Comparison of ENCODE assay signal across 8 cellular contexts in genomic region chr22:37242395-37242918, GRCh38.
DNase-seq lines count a peak whose midpoint lies in the region; ATAC-seq lines count a peak whose summit lies in the region.

No MANE protein-coding gene starts in this region.

- peak; percentile 59 for ATAC-seq in GM18907 (IDR thresholded peaks at IDR 0.05; ENCODE audit: unreplicated experiment)
- peak; percentile 56 for ATAC-seq in HG03108 (IDR thresholded peaks at IDR 0.05; ENCODE audit: unreplicated experiment)

- DNase-seq in SIG-M5 treated with dmso at 0.1 percent for 504 hours (lab: John Stamatoyannopoulos, UW; ENCODE audit: unreplicated experiment) (peak; percentile 96), activated gamma-delta T cell treated with Interleukin-2 at 50 U/mL for 16 hours (peak; percentile 89), kidney glomerular epithelial cell (lab: John Stamatoyannopoulos, UW) (peak; percentile 27), NCI-H1092 treated with DMSO at 0.1 percent for 48 hours (lab: John Stamatoyannopoulos, UW) (no peak), NCI-H82 (lab: John Stamatoyannopoulos, UW) (no peak)
- DNase-seq in stimulated activated CD8-positive, alpha-beta memory T cell treated with anti-CD3 and anti-CD28 coated beads, Interleukin-2, amount 100 ng/mL, for 48 hours (ENCODE audit: low read depth in 2 of 2), result peak; percentile 79 to 86

Comparison
In these comparisons a context has a peak if more than half of its experiments do, and no peak if none do; other contexts are left out.
1. DNase-seq: peak in SIG-M5 treated with dmso at 0.1 percent for 504 hours (single experiment), activated gamma-delta T cell treated with Interleukin-2 at 50 U/mL for 16 hours (single experiment), kidney glomerular epithelial cell (single experiment) and stimulated activated CD8-positive, alpha-beta memory T cell treated with anti-CD3 and anti-CD28 coated beads, Interleukin-2, amount 100 ng/mL, for 48 hours (2 of 2); none in NCI-H1092 treated with DMSO at 0.1 percent for 48 hours (single experiment) and NCI-H82 (single experiment).